18 cellular contexts compared by ENCODE assay signal in the genomic region with DNA sequence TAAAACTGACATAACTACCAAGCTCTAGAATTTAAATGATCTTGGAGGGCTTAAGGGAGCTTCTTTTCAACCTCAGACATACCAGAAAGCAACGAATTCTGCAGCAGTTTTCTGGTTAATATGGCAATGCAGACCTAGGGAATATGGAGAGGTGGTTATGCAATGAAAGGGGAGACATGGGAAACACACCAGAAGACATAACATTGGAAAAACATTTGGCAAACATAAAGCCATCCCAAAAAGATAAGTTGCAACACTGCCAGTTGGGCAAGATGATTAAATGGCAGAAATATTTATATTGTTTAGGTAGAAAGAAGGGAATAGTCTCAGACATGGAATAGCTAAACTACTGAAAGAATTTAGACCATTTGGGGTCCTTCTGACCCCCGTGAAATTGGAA.
"Had no signal": no experiment of that assay in that cellular context is flagged by ENCODE, and none has a peak within 500 bp of the region (broad histone marks: within the 10 kb centered on the region; RNA-seq: fewer than 3 reads in every experiment).

No MANE protein-coding gene starts in this region.

- H3K27ac Mint-ChIP-seq: endodermal cell; natural killer cell treated with Interleukin-12 subunit alpha and Interleukin-12 subunit beta and Interleukin-15 and Interleukin-18, amount 100 ng/mL, for 72 hours; neural progenitor cell; stimulated activated naive CD8-positive, alpha-beta T cell treated with anti-CD3 and anti-CD28 coated beads, Interleukin-15, Interleukin-2, amounts not matched to agents 100 ng/mL and 50 ng/mL, for 24 hours had no signal

- H3K4me3 Mint-ChIP-seq: endodermal cell; natural killer cell treated with Interleukin-12 subunit alpha and Interleukin-12 subunit beta and Interleukin-15 and Interleukin-18, amount 100 ng/mL, for 72 hours; neural progenitor cell; stimulated activated naive CD8-positive, alpha-beta T cell treated with anti-CD3 and anti-CD28 coated beads, Interleukin-15, Interleukin-2, amounts not matched to agents 100 ng/mL and 50 ng/mL, for 24 hours had no signal

- ATAC-seq: gastroesophageal sphincter; left colon; left ventricle myocardium superior; natural killer cell treated with Interleukin-12 subunit alpha and Interleukin-12 subunit beta and Interleukin-15 and Interleukin-18, amount 100 ng/mL, for 72 hours had no signal

- H3K36me3 Mint-ChIP-seq: neural progenitor cell had no signal

- H3K4me1 Mint-ChIP-seq: endodermal cell had no signal

- DNase-seq: effector CD4-positive, alpha-beta T cell; endodermal cell; erythroblast; kidney; left colon; left ventricle myocardium superior; mesenchymal stem cell; midbrain; nucleus accumbens; ovary; stimulated activated CD4-positive, alpha-beta T cell treated with anti-CD3 and anti-CD28 coated beads, Interleukin-2, amount 100 ng/mL, for 48 hours; tibial artery; upper lobe of left lung; uterus had no signal
